In the genomic region with DNA sequence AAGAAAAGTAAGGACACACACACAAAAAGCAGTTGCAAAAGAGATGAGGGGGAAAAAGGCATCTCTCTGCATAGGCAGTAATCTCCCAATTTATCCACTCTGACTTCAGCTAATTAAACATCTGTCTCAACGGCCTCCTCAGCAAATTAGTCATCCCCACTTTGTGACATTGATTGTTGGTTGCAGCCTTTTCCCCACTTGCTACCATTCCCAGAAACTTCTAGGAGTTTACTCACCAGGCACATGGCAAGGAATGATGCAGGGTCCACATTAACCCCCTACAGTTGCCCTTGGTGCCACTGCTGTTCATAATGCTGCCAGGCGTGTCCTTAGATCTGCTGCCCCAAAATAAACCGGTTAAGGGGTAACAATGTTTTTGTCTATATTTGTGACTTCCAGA, we compare ENCODE assay signal across 15 cellular contexts.
"Had no signal": no experiment of that assay in that cellular context is flagged by ENCODE, and none has a peak within 500 bp of the region (broad histone marks: within the 10 kb centered on the region; RNA-seq: fewer than 3 reads in every experiment).

No MANE protein-coding gene starts in this region.

- ATAC-seq: activated naive CD8-positive, alpha-beta T cell treated with anti-CD3 and anti-CD28 coated beads, Interleukin-2, amount 50 U/mL, for 24 hours; right cardiac atrium; stimulated activated naive CD8-positive, alpha-beta T cell treated with anti-CD3 and anti-CD28 coated beads, Interleukin-15, Interleukin-2, amounts not matched to agents 100 U/mL and 50 U/mL, for 24 hours had no signal

- H3K9me3 ChIP-seq: colonic mucosa, neutrophil, spleen, suprapubic skin had no signal

- H3K4me1 ChIP-seq: colonic mucosa had no signal

- H3K36me3 ChIP-seq: colonic mucosa, neutrophil, suprapubic skin had no signal

- H3K4me3 Mint-ChIP-seq: activated naive CD8-positive, alpha-beta T cell treated with anti-CD3 and anti-CD28 coated beads, Interleukin-2, amount 50 U/mL, for 24 hours; type B pancreatic cell had no signal

- H3K27ac Mint-ChIP-seq: activated naive CD8-positive, alpha-beta T cell treated with anti-CD3 and anti-CD28 coated beads, Interleukin-2, amount 50 U/mL, for 24 hours; type B pancreatic cell had no signal

- H3K4me3 ChIP-seq: colonic mucosa, hepatocyte, spleen, suprapubic skin had no signal

- H3K27me3 Mint-ChIP-seq: activated naive CD8-positive, alpha-beta T cell treated with anti-CD3 and anti-CD28 coated beads, Interleukin-2, amount 50 U/mL, for 24 hours; type B pancreatic cell had no signal

- H3K27ac ChIP-seq: colonic mucosa, hepatocyte, neutrophil, spleen, suprapubic skin had no signal

- H3K9me3 Mint-ChIP-seq: activated naive CD8-positive, alpha-beta T cell treated with anti-CD3 and anti-CD28 coated beads, Interleukin-2, amount 50 U/mL, for 24 hours; type B pancreatic cell had no signal

- DNase-seq: activated naive CD4-positive, alpha-beta T cell treated with Interleukin-2 at 50 U/mL for 16 hours; activated naive CD8-positive, alpha-beta T cell treated with anti-CD3 and anti-CD28 coated beads, Interleukin-2, amount 50 U/mL, for 24 hours; colonic mucosa; effector CD4-positive, alpha-beta T cell; kidney glomerular epithelial cell; midbrain; right cardiac atrium; spleen; stimulated activated CD4-positive, alpha-beta T cell treated with anti-CD3 and anti-CD28 coated beads, Interleukin-2, amount 100 ng/mL, for 24 hours; stimulated activated naive CD8-positive, alpha-beta T cell treated with anti-CD3 and anti-CD28 coated beads, Interleukin-15, Interleukin-2, amounts not matched to agents 100 U/mL and 50 U/mL, for 24 hours; T-helper 9 cell had no signal

- H3K27me3 ChIP-seq: colonic mucosa, hepatocyte, neutrophil, spleen, suprapubic skin had no signal
